Comparison of ENCODE assay signal across 17 cellular contexts in the genomic region with DNA sequence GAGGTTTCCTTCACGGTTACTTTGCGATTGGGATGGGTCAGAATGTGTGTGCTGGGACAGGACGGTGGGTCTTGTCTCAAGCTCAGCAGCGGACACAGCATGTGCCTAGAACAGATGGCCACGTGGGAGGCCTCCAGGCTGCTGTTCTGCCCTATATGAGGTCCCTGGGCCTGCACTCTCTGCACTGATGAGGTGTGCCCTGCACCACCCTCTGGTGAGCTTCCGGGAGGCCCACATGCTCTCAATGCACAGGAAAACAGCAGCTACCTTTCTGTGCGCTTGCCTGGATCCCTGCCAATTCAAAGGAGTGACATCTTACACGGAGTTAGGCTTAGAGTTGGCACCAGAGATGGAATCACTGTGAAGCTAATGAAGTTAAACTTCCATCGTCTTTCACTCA. TPM values are rescaled to one million over a fixed set of nuclear protein-coding genes. Genes with fewer than 3 reads are reported as not detected.
A peak's percentile ranks its signal among the peaks of the same experiment; 100 is the strongest.
DNase-seq lines count a peak whose midpoint lies in the region; ATAC-seq, FAIRE-seq and TF ChIP-seq lines count a peak whose summit lies in the region.
"Had no signal": no experiment of that assay in that cellular context is flagged by ENCODE, and none has a peak within 500 bp of the region (broad histone marks: within the 10 kb centered on the region; RNA-seq: fewer than 3 reads in every experiment).

No MANE protein-coding gene starts in this region.

- H3K4me3 ChIP-seq in K562: no peak overlapping the region
- H3K4me3 ChIP-seq: BLaER1 treated with 17β-estradiol and CSF1 and Interleukin-3, amounts not matched to agents 10 nM and 100 nM had no signal

- DNase-seq in NCI-H1417 (lab: John Stamatoyannopoulos, UW) (peak; percentile 17 to 60 (median 47)), NCI-H1417 treated with DMSO at 0.1 percent for 48 hours (lab: John Stamatoyannopoulos, UW) (no peak), NCI-H1694 treated with DMSO at 0.1 percent for 48 hours (lab: John Stamatoyannopoulos, UW) (peak; percentile 49), K562 (ENCODE audit: extremely low read depth in 1 of 4, low spot score in 3 of 4) (no peak), KBM-7 (no peak)
- DNase-seq: amniotic stem cell, DND-41, NCI-H524 treated with DMSO at 0.1 percent for 48 hours had no signal

- TF ChIP-seq CTCF in K562 (IDR thresholded peaks at IDR 0.05 in 2 of 3, conservative IDR thresholded peaks at IDR 0.05 in 1 of 3; ENCODE audit: insufficient read depth in 2 of 3, low read depth in 1 of 3, low read length in 3 of 3): no peak
- TF ChIP-seq CTCF in nephron (IDR thresholded peaks at IDR 0.05; ENCODE audit: unreplicated experiment in 3 of 3): no peak

- in situ Hi-C loops in K562 (cut with MboI) (loop anchor here (25.0 kb wide), 1 partner anchor 634 kb away; the partner anchor contains the start of gene CCDC80), KBM-7 (cut with MboI; ENCODE audit: low pct_unique_long_range_greater_than_20kb, low sequenced_read_pairs) (no loop called here)

- TF ChIP-seq POLR2A in K562 (conservative IDR thresholded peaks at IDR 0.05): no peak

- intact Hi-C loops in K562 (cut with micrococcal nuclease): no loop called here

- no peaks in the 10 kb centered on the region for H3K9me1 ChIP-seq in K562 (ENCODE audit: control insufficient read depth, insufficient read depth, low read length)

- CTCF ChIA-PET in K562 (lab: Yijun Ruan, JAX; ENCODE audit: low intra/inter-chr PET ratio): no interaction called here

- ATAC-seq in K562 (no peak), GM21390 (IDR thresholded peaks at IDR 0.05; ENCODE audit: unreplicated experiment) (no peak)
- no peak for ATAC-seq in activated CD4-positive, CD25-positive, alpha-beta regulatory T cell treated with anti-CD3 and anti-CD28 coated beads, Interleukin-2, amount 50 U/mL, for 24 hours
- ATAC-seq: naive thymus-derived CD8-positive, alpha-beta T cell; stimulated activated memory B cell treated with anti-CD40 and anti-IgM and Interleukin-4, amounts not matched to agents 10 μg/mL and 1 μg/mL and 100 μg/mL, for 72 hours had no signal

- BruUV-seq in K562 (replicated peaks; lab: Mats Ljungman, UMichigan): no TSS peak

- no peak overlapping the region for H3K4me2 ChIP-seq in K562 (ENCODE audit: insufficient read depth, low read length)
- H3K4me2 ChIP-seq: BLaER1 treated with 17β-estradiol and CSF1 and Interleukin-3, amounts not matched to agents 10 nM and 100 nM had no signal

- H3K27ac ChIP-seq in K562 (ENCODE audit: extremely low read depth, low read depth, low read length): no peak overlapping the region
- H3K27ac ChIP-seq: BLaER1 treated with 17β-estradiol and CSF1 and Interleukin-3, amounts not matched to agents 10 nM and 100 nM had no signal

- POLR2A ChIA-PET in K562 (lab: Yijun Ruan, JAX): interaction anchor here (0.7 kb wide), 1 partner anchor 19 kb away, joined by 3 read pairs; no protein-coding TSS in a partner anchor

- no peaks in the 10 kb centered on the region for H3K79me2 ChIP-seq in K562 (ENCODE audit: control insufficient read depth, insufficient read depth, low read length)

- no peak for TF ChIP-seq RAD21 in K562 (CRISPR knock-in tag; conservative IDR thresholded peaks at IDR 0.05 in 1 of 2, IDR thresholded peaks at IDR 0.05 in 1 of 2)

- H3K4me1 ChIP-seq in K562 (replicated peaks in 1 of 2; ENCODE audit: control insufficient read depth in 2 of 2, insufficient read depth in 2 of 2, low read length in 2 of 2): peaks cover 5 to 13% of the 10 kb centered on the region in 2 experiments; a peak in 4 of 5 replicates

- H4K20me1 ChIP-seq in K562 (replicated peaks; ENCODE audit: control insufficient read depth, insufficient read depth, low read length): no peaks in the 10 kb centered on the region
- H4K20me1 ChIP-seq: BLaER1 treated with 17β-estradiol and CSF1 and Interleukin-3, amounts not matched to agents 10 nM and 100 nM had no signal

- H2AFZ ChIP-seq in K562 (ENCODE audit: low read depth, low read length): no peak overlapping the region

- peak overlapping the region in 2 of 3 experiments; percentile 52 to 80 for H3K27ac Mint-ChIP-seq in nephron
- H3K27ac Mint-ChIP-seq: naive thymus-derived CD8-positive, alpha-beta T cell; stimulated activated memory B cell treated with anti-CD40 and anti-IgM and Interleukin-4, amounts not matched to agents 10 μg/mL and 1 μg/mL and 100 μg/mL, for 72 hours had no signal

- no peak overlapping the region; a peak in 1 of 4 replicates for H3K9ac ChIP-seq in K562 (ENCODE audit: insufficient read depth in 1 of 2, low read depth in 2 of 2, low read length in 2 of 2)
- H3K9ac ChIP-seq: BLaER1 treated with 17β-estradiol and CSF1 and Interleukin-3, amounts not matched to agents 10 nM and 100 nM had no signal

- H3K9me3 Mint-ChIP-seq in nephron: no peaks in the 10 kb centered on the region
- H3K9me3 Mint-ChIP-seq: naive thymus-derived CD8-positive, alpha-beta T cell; stimulated activated memory B cell treated with anti-CD40 and anti-IgM and Interleukin-4, amounts not matched to agents 10 μg/mL and 1 μg/mL and 100 μg/mL, for 72 hours; type B pancreatic cell had no signal

- peaks cover 4% of the 10 kb centered on the region for H3K27me3 Mint-ChIP-seq in nephron (ENCODE audit: low read depth)
- H3K27me3 Mint-ChIP-seq: progenitor cell of endocrine pancreas, type B pancreatic cell had no signal

- H3K9me3 ChIP-seq in K562 (replicated peaks; ENCODE audit: control insufficient read depth, insufficient read depth, low read depth, low read length): no peaks in the 10 kb centered on the region
- H3K9me3 ChIP-seq: BLaER1 treated with 17β-estradiol and CSF1 and Interleukin-3, amounts not matched to agents 10 nM and 100 nM had no signal

- no peak overlapping the region for H3K4me3 Mint-ChIP-seq in nephron
- H3K4me3 Mint-ChIP-seq: naive thymus-derived CD8-positive, alpha-beta T cell; stimulated activated memory B cell treated with anti-CD40 and anti-IgM and Interleukin-4, amounts not matched to agents 10 μg/mL and 1 μg/mL and 100 μg/mL, for 72 hours had no signal

- WGBS in K562 (ENCODE audit: insufficient coverage, low coverage, missing lambda C conversion rate): 16% methylated on average over 7 of the region's 9 CpGs

- peaks cover 76% of the 10 kb centered on the region for H3K4me1 Mint-ChIP-seq in nephron

- TF ChIP-seq EP300 in K562 (IDR thresholded peaks at IDR 0.05; ENCODE audit: low read length): no peak

- H3K27me3 ChIP-seq in K562 (ENCODE audit: control insufficient read depth in 2 of 2, insufficient read depth in 2 of 2, low read length in 2 of 2): peaks cover 0 to 66% of the 10 kb centered on the region in 2 experiments; a peak in 2 of 5 replicates
- H3K27me3 ChIP-seq: BLaER1 treated with 17β-estradiol and CSF1 and Interleukin-3, amounts not matched to agents 10 nM and 100 nM had no signal

- no peak for FAIRE-seq in K562 (lab: Jason Lieb, UNC)

- peaks cover 83% of the 10 kb centered on the region for H3K36me3 Mint-ChIP-seq in nephron (ENCODE audit: low read depth)
- H3K36me3 Mint-ChIP-seq: naive thymus-derived CD8-positive, alpha-beta T cell; stimulated activated memory B cell treated with anti-CD40 and anti-IgM and Interleukin-4, amounts not matched to agents 10 μg/mL and 1 μg/mL and 100 μg/mL, for 72 hours had no signal

- H3K36me3 ChIP-seq in K562 (ENCODE audit: control insufficient read depth, insufficient read depth, low read length): no peaks in the 10 kb centered on the region
- H3K36me3 ChIP-seq: BLaER1 treated with 17β-estradiol and CSF1 and Interleukin-3, amounts not matched to agents 10 nM and 100 nM had no signal

TF ChIP-seq in K562, 482 proteins besides CTCF, POLR2A, EP300 and RAD21:
- peak; percentile 24; the same call in 1 of the 2 replicates for TF ChIP-seq NFIC (IDR thresholded peaks at IDR 0.05)
- no peak for TF ChIP-seq SP2 (IDR thresholded peaks at IDR 0.05; ENCODE audit: extremely low read depth, low read depth, low read length, poor library complexity, severe bottlenecking)

RNA-seq across cellular contexts. Expression of gene BOC, which starts 59.8 kb away (rescaled TPM):
- not detected in 2 replicates for total RNA-seq in K562 (2011; cell fraction: chromatin; rRNA removed; ENCODE audit: low replicate concordance)
- total RNA-seq in K562 (2011; cell fraction: nucleolus; rRNA removed): not detected in 2 replicates
- not detected in 2 replicates for total RNA-seq in K562 (2011; cell fraction: nucleoplasm; rRNA removed)
- total RNA-seq in K562 (2014; rRNA removed): not detected in 2 replicates
- not detected in 2 replicates for total RNA-seq in K562 (2014; rRNA removed; fragmentation: Illumina TruSeq; extraction: Trizol)
- not detected in 2 replicates for total RNA-seq in K562 (2015; rRNA removed; fragmentation: Illumina TruSeq; extraction: Trizol)
- total RNA-seq in K562 (2021): not detected in 2 replicates
- polyA plus RNA-seq in K562 (2011; rRNA removed): not detected in 2 replicates
- not detected in 2 replicates for polyA plus RNA-seq in K562 (2011; cell fraction: cytosol; rRNA removed)
- polyA plus RNA-seq in K562 (2011; cell fraction: nucleus; rRNA removed): not detected in 2 replicates
- not detected in 2 replicates for polyA plus RNA-seq in K562 (2012)
- polyA plus RNA-seq in K562 (2014; fragmentation: Illumina TruSeq; extraction: Trizol): not detected in 2 replicates
- polyA plus RNA-seq in K562 (2014; fragmentation: Nextera tagmentation; extraction: Ambion mirVana): not detected
- not detected in 2 replicates for polyA plus RNA-seq in K562 (2014; rRNA removed)
- polyA minus RNA-seq in K562 (2011; rRNA and poly(A)+ RNA removed): 0.12 TPM in 1 of 2 replicates, not detected in the other
- polyA minus RNA-seq in K562 (2011; cell fraction: cytosol; rRNA and poly(A)+ RNA removed): not detected in 2 replicates
- not detected in 2 replicates for polyA minus RNA-seq in K562 (2011; cell fraction: nucleus; rRNA and poly(A)+ RNA removed)
- total RNA-seq: lung microvascular endothelial cell; naive thymus-derived CD8-positive, alpha-beta T cell had no signal
- polyA plus RNA-seq: naive thymus-derived CD8-positive, alpha-beta T cell had no signal

Comparison
In these comparisons a context has a peak if more than half of its experiments do, and no peak if none do; other contexts are left out.
1. DNase-seq: peak in NCI-H1417 (3 of 3) and NCI-H1694 treated with DMSO at 0.1 percent for 48 hours (single experiment); none in NCI-H1417 treated with DMSO at 0.1 percent for 48 hours (single experiment), K562 (0 of 4) and KBM-7 (single experiment).